In the genomic region with DNA sequence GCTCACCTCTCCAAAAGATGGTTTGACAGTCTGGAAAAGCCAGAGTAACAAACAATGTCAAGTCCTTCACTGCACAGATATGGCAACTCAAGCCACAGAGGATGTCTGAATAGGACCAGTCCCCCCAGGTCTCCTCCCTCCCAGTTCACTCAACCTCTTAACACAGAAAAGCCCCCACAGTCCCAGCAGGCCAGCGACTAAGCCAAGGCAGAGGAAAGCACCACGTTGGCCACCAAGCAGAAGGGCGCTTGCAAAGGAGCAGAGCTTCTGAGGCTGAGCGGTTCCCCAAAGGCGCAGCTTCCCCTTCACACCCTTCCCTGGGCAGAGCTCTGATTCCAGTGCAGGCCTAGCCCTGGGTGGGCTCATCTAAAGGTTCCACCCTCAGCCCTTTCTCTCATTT, we compare ENCODE assay signal across 8 cellular contexts.
DNase-seq lines count a peak whose midpoint lies in the region; ATAC-seq and TF ChIP-seq lines count a peak whose summit lies in the region.

No MANE protein-coding gene starts in this region.

- H3K27ac ChIP-seq in HEK293 (ENCODE audit: extremely low read depth, low read depth, low read length) (no peak overlapping the region), right atrium auricular region (peak overlapping the region; percentile 13 to 59)

- DNase-seq in MV-4-11 (lab: John Stamatoyannopoulos, UW), result peak; percentile 30
- no peak for DNase-seq in activated naive CD8-positive, alpha-beta T cell treated with anti-CD3 and anti-CD28 coated beads, Interleukin-2, amount 10 ng/mL, durations not matched to agents 7 days and 5 days
- DNase-seq in right atrium auricular region (ENCODE audit: low spot score), result no peak
- no peak for DNase-seq in NCI-H526 (lab: John Stamatoyannopoulos, UW)

- no peaks in the 10 kb centered on the region for H3K9me3 ChIP-seq in HEK293 (ENCODE audit: control insufficient read depth, insufficient read depth, low read depth, low read length)
- no peaks in the 10 kb centered on the region for H3K9me3 ChIP-seq in right atrium auricular region
- no peaks in the 10 kb centered on the region for H3K9me3 ChIP-seq in skeletal muscle satellite cell (replicated peaks; ENCODE audit: low read length)

- POLR2A ChIA-PET in HEK293 (lab: Yijun Ruan, JAX), result interaction anchor here (0.5 to 1.3 kb wide), 4 partner anchors 9 to 176 kb away, joined by 3 read pairs; no protein-coding TSS in a partner anchor
- POLR2A ChIA-PET in activated naive CD8-positive, alpha-beta T cell treated with anti-CD3 and anti-CD28 coated beads, Interleukin-2, amount 10 ng/mL, durations not matched to agents 7 days and 5 days (lab: Charles Lee), result interaction anchor here (0.6 to 1.8 kb wide), 5 partner anchors 60 to 578 kb away, joined by 3 to 14 read pairs (median 6); a partner anchor contains a TSS

- H3K4me1 ChIP-seq in HEK293 (ENCODE audit: control insufficient read depth, insufficient read depth, low read length), result peaks cover 8% of the 10 kb centered on the region; the same call in 1 of the 2 replicates
- H3K4me1 ChIP-seq in right atrium auricular region, result peaks cover 0 to 8% of the 10 kb centered on the region in 2 donors
- peaks cover 26% of the 10 kb centered on the region for H3K4me1 ChIP-seq in skeletal muscle satellite cell (ENCODE audit: control insufficient read depth, insufficient read depth, low read length)

- H3K4me3 Mint-ChIP-seq in activated naive CD8-positive, alpha-beta T cell treated with anti-CD3 and anti-CD28 coated beads, Interleukin-2, amount 10 ng/mL, durations not matched to agents 7 days and 5 days, result peak overlapping the region; percentile 95

- H3K4me3 ChIP-seq in HEK293 (ENCODE audit: low read depth, low read length), result peak overlapping the region; percentile 52
- H3K4me3 ChIP-seq in right atrium auricular region, result peak overlapping the region; percentile 40 to 56
- H3K4me3 ChIP-seq in skeletal muscle satellite cell (ENCODE audit: low read length), result peak overlapping the region; percentile 87

- H3K9me3 Mint-ChIP-seq in activated naive CD8-positive, alpha-beta T cell treated with anti-CD3 and anti-CD28 coated beads, Interleukin-2, amount 10 ng/mL, durations not matched to agents 7 days and 5 days, result no peaks in the 10 kb centered on the region

- CTCF ChIA-PET in HEK293 (lab: Yijun Ruan, JAX), result interaction anchor here (1.3 to 4.5 kb wide), 4 partner anchors 38 to 215 kb away, joined by 4 to 21 read pairs (median 6); no protein-coding TSS in a partner anchor

- peak overlapping the region; percentile 93 for H3K9ac ChIP-seq in skeletal muscle satellite cell (ENCODE audit: low read depth, low read length)

- peak; percentile 35 for ATAC-seq in GM18505 (IDR thresholded peaks at IDR 0.05; ENCODE audit: unreplicated experiment)
- peak; percentile 49 for ATAC-seq in activated naive CD8-positive, alpha-beta T cell treated with anti-CD3 and anti-CD28 coated beads, Interleukin-2, amount 10 ng/mL, durations not matched to agents 7 days and 5 days (ENCODE audit: low read depth)
- no peak for ATAC-seq in HG03457 (IDR thresholded peaks at IDR 0.05; ENCODE audit: unreplicated experiment)

- H3K27me3 ChIP-seq in right atrium auricular region (no peaks in the 10 kb centered on the region), skeletal muscle satellite cell (ENCODE audit: control insufficient read depth, insufficient read depth, low read length) (no peaks in the 10 kb centered on the region)

- no peak for TF ChIP-seq POLR2A in GM18505 (IDR thresholded peaks at IDR 0.05; ENCODE audit: borderline replicate concordance, extremely low read depth, insufficient read depth, insufficient read length)

- peak overlapping the region; percentile 93 for H3K27ac Mint-ChIP-seq in activated naive CD8-positive, alpha-beta T cell treated with anti-CD3 and anti-CD28 coated beads, Interleukin-2, amount 10 ng/mL, durations not matched to agents 7 days and 5 days

- no peaks in the 10 kb centered on the region for H3K27me3 Mint-ChIP-seq in activated naive CD8-positive, alpha-beta T cell treated with anti-CD3 and anti-CD28 coated beads, Interleukin-2, amount 10 ng/mL, durations not matched to agents 7 days and 5 days

- H3K36me3 ChIP-seq in HEK293 (ENCODE audit: control insufficient read depth in 2 of 2, insufficient read depth in 1 of 2, low read length in 2 of 2) (no peaks in the 10 kb centered on the region), right atrium auricular region (no peaks in the 10 kb centered on the region), skeletal muscle satellite cell (ENCODE audit: insufficient read depth, low read length) (no peaks in the 10 kb centered on the region)

- peak overlapping the region; percentile 97 for H3K4me2 ChIP-seq in skeletal muscle satellite cell (ENCODE audit: low read length)

- H3K4me1 Mint-ChIP-seq in activated naive CD8-positive, alpha-beta T cell treated with anti-CD3 and anti-CD28 coated beads, Interleukin-2, amount 10 ng/mL, durations not matched to agents 7 days and 5 days, result peaks cover 49% of the 10 kb centered on the region

- TF ChIP-seq CTCF in HEK293 (tag by site-specific recombination; IDR thresholded peaks at IDR 0.05) (no peak), right atrium auricular region (IDR thresholded peaks at IDR 0.05) (no peak)

- peaks cover 21% of the 10 kb centered on the region for H3K36me3 Mint-ChIP-seq in activated naive CD8-positive, alpha-beta T cell treated with anti-CD3 and anti-CD28 coated beads, Interleukin-2, amount 10 ng/mL, durations not matched to agents 7 days and 5 days

TF ChIP-seq in HEK293, 187 proteins besides CTCF, POLR2A, EP300 and RAD21 (continues in another document):
- TF ChIP-seq MYNN (tag by site-specific recombination; IDR thresholded peaks at IDR 0.05; ENCODE audit: borderline replicate concordance), result no peak
- no peak for TF ChIP-seq ZNF416 (tag by site-specific recombination; IDR thresholded peaks at IDR 0.05)
- TF ChIP-seq ZNF366 (tag by site-specific recombination; conservative IDR thresholded peaks at IDR 0.05), result no peak
- TF ChIP-seq, protein P1, sequence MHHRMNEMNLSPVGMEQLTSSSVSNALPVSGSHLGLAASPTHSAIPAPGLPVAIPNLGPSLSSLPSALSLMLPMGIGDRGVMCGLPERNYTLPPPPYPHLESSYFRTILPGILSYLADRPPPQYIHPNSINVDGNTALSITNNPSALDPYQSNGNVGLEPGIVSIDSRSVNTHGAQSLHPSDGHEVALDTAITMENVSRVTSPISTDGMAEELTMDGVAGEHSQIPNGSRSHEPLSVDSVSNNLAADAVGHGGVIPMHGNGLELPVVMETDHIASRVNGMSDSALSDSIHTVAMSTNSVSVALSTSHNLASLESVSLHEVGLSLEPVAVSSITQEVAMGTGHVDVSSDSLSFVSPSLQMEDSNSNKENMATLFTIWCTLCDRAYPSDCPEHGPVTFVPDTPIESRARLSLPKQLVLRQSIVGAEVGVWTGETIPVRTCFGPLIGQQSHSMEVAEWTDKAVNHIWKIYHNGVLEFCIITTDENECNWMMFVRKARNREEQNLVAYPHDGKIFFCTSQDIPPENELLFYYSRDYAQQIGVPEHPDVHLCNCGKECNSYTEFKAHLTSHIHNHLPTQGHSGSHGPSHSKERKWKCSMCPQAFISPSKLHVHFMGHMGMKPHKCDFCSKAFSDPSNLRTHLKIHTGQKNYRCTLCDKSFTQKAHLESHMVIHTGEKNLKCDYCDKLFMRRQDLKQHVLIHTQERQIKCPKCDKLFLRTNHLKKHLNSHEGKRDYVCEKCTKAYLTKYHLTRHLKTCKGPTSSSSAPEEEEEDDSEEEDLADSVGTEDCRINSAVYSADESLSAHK (tag by site-specific recombination; IDR thresholded peaks at IDR 0.05), result no peak
- TF ChIP-seq, protein P2, sequence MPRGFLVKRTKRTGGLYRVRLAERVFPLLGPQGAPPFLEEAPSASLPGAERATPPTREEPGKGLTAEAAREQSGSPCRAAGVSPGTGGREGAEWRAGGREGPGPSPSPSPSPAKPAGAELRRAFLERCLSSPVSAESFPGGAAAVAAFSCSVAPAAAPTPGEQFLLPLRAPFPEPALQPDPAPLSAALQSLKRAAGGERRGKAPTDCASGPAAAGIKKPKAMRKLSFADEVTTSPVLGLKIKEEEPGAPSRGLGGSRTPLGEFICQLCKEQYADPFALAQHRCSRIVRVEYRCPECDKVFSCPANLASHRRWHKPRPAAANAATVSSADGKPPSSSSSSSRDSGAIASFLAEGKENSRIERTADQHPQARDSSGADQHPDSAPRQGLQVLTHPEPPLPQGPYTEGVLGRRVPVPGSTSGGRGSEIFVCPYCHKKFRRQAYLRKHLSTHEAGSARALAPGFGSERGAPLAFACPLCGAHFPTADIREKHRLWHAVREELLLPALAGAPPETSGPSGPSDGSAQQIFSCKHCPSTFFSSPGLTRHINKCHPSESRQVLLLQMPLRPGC (tag by site-specific recombination; IDR thresholded peaks at IDR 0.05), result no peak
- TF ChIP-seq SCRT2 (tag by site-specific recombination; IDR thresholded peaks at IDR 0.05), result no peak
- TF ChIP-seq, protein P3, sequence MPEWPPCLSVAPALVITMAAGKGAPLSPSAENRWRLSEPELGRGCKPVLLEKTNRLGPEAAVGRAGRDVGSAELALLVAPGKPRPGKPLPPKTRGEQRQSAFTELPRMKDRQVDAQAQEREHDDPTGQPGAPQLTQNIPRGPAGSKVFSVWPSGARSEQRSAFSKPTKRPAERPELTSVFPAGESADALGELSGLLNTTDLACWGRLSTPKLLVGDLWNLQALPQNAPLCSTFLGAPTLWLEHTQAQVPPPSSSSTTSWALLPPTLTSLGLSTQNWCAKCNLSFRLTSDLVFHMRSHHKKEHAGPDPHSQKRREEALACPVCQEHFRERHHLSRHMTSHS (tag by site-specific recombination; IDR thresholded peaks at IDR 0.05), result no peak
- no peak for TF ChIP-seq ZNF623 (tag by site-specific recombination; IDR thresholded peaks at IDR 0.05)
- no peak for TF ChIP-seq HOXD13 (CRISPR knock-in tag; IDR thresholded peaks at IDR 0.05; ENCODE audit: borderline replicate concordance)
